Comparison of ENCODE assay signal across 8 cellular contexts in the genomic region with DNA sequence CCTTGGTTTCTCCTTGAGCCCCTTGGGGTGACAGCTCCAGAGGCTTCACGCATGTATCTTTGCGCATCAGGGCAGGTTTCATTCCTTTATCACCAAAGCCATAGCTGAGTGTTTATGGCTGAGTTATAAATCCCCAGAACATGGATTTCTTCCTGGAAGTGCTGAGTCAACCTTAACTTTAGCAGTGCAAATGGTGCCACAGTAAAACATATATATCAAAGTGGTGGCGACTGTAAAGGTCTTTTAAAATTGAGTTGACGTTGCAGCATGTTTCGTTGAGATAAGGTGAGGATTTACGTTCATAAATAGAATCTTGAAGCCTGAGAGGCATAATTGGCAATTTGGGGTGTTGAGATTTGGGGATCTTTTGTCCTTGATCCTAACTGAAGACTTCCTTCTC.
"Had no signal": no experiment of that assay in that cellular context is flagged by ENCODE, and none has a peak within 500 bp of the region (broad histone marks: within the 10 kb centered on the region; RNA-seq: fewer than 3 reads in every experiment).

No MANE protein-coding gene starts in this region.

- FAIRE-seq: G401.6, GM12878, GM12891, GM12892, GM18507, GM19239 had no signal

- DNase-seq: GDM1, GF-D8 had no signal

- ATAC-seq: GM12878 had no signal

- H3K4me3 ChIP-seq: GM12878 had no signal
